ENCODE assay signal across 12 cellular contexts in the genomic region with DNA sequence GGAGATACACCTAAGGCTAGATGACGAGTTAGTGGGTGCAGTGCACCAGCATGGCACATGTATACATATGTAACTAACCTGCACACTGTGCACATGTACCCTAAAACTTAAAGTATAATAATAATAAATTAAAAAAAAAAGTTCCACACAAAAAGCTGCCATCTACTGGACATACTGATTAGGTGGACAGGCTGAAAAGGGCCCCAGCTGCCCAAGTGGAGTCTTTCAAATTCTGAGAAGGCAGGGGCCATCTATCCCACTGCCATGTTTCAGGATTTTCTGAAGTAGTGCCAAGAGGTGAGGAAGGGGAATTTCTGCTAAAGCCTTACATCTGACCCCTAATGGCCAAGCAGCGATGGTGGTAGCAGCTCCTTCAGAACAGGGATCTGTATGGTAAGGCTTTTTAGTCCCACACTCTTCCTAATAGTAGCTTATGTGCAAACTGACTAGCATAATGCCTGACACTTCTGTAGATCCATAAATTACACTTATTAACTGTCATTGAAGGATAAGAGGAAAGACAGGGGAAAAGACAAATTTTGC. TPM values are rescaled to one million over a fixed set of nuclear protein-coding genes. Genes with fewer than 3 reads are reported as not detected.
DNase-seq lines count a peak whose midpoint lies in the region; ATAC-seq and TF ChIP-seq lines count a peak whose summit lies in the region.
"Had no signal": no experiment of that assay in that cellular context is flagged by ENCODE, and none has a peak within 500 bp of the region (broad histone marks: within the 10 kb centered on the region; RNA-seq: fewer than 3 reads in every experiment).

No MANE protein-coding gene starts in this region.

- ATAC-seq in HG03520 (IDR thresholded peaks at IDR 0.05; ENCODE audit: unreplicated experiment), result no peak

- no peak overlapping the region for H2AFZ ChIP-seq in smooth muscle cell (ENCODE audit: low read depth)

- H3K79me2 ChIP-seq in smooth muscle cell (ENCODE audit: low read depth), result peaks cover 70% of the 10 kb centered on the region

- WGBS in smooth muscle cell (ENCODE audit: low lambda C conversion rate), result 69% methylated on average over 2 of the region's 2 CpGs

- H3K27ac ChIP-seq in VCaP (peak overlapping the region; percentile 96), smooth muscle cell (ENCODE audit: low read depth) (peak overlapping the region; percentile 30)

- no peak overlapping the region for H3K4me3 ChIP-seq in fibroblast of the aortic adventitia (ENCODE audit: low read depth, low read length)
- H3K4me3 ChIP-seq in smooth muscle cell, result no peak overlapping the region

- peak; percentile 39; the same call in 1 of the 2 replicates for TF ChIP-seq CTCF in VCaP (conservative IDR thresholded peaks at IDR 0.05)
- TF ChIP-seq CTCF in fibroblast of the aortic adventitia (IDR thresholded peaks at IDR 0.05; ENCODE audit: insufficient read depth, low read length), result peak; percentile 37
- TF ChIP-seq CTCF in smooth muscle cell (IDR thresholded peaks at IDR 0.05; ENCODE audit: borderline replicate concordance, insufficient read depth, poor library complexity, severe bottlenecking), result peak; percentile 27

- DNase-seq in DMS 273 (lab: John Stamatoyannopoulos, UW; ENCODE audit: unreplicated experiment), result peak; percentile 23
- no peak for DNase-seq in DMS 273 treated with DMSO at 0.1 percent for 48 hours (lab: John Stamatoyannopoulos, UW)
- DNase-seq in fibroblast of the aortic adventitia (ENCODE audit: low read depth), result no peak
- DNase-seq in smooth muscle cell (lab: John Stamatoyannopoulos, UW; ENCODE audit: unreplicated experiment), result no peak
- no peak for DNase-seq in AG20443 (ENCODE audit: low spot score)
- DNase-seq in stimulated activated CD8-positive, alpha-beta memory T cell treated with anti-CD3 and anti-CD28 coated beads, Interleukin-4, amount 100 ng/mL, for 48 hours, result no peak
- DNase-seq: 8988T; activated CD8-positive, alpha-beta memory T cell treated with anti-CD3 and anti-CD28 coated beads, Interleukin-2, amount 50 U/mL, for 48 hours; effector CD4-positive, alpha-beta T cell; NCI-H2081 treated with DMSO at 0.1 percent for 48 hours had no signal

- no peaks in the 10 kb centered on the region for H3K36me3 ChIP-seq in smooth muscle cell (ENCODE audit: low read depth)

- no peak overlapping the region for H3K9ac ChIP-seq in smooth muscle cell (ENCODE audit: low read depth)

- peaks cover 22% of the 10 kb centered on the region for H3K4me1 ChIP-seq in smooth muscle cell (ENCODE audit: low read depth)

- peaks cover 53% of the 10 kb centered on the region for H3F3A ChIP-seq in smooth muscle cell (ENCODE audit: low read depth)

- no peaks in the 10 kb centered on the region for H3K9me3 ChIP-seq in smooth muscle cell (replicated peaks; ENCODE audit: low read depth)

- no peak overlapping the region for H3K4me2 ChIP-seq in smooth muscle cell

- no peaks in the 10 kb centered on the region for H3K27me3 ChIP-seq in smooth muscle cell (ENCODE audit: low read depth)

- H4K20me1 ChIP-seq in smooth muscle cell (ENCODE audit: low read depth), result peaks cover 87% of the 10 kb centered on the region

RNA-seq across cellular contexts. Expression of a gene that starts 7.7 kb away (rescaled TPM):
- total RNA-seq in fibroblast of the aortic adventitia (ENCODE audit: low replicate concordance), result 765 and 870 TPM in 2 replicates
- total RNA-seq in smooth muscle cell, result 630 and 783 TPM in 2 replicates
- polyA plus RNA-seq in smooth muscle cell, result 367 and 562 TPM in 2 replicates
